In genomic region chr16:87484487-87485331, GRCh38 we compare ENCODE assay signal across 12 cellular contexts. TPM values are rescaled to one million over a fixed set of nuclear protein-coding genes. Genes with fewer than 3 reads are reported as not detected.
DNase-seq lines count a peak whose midpoint lies in the region; ATAC-seq, FAIRE-seq and TF ChIP-seq lines count a peak whose summit lies in the region.
"Had no signal": no experiment of that assay in that cellular context is flagged by ENCODE, and none has a peak within 500 bp of the region (broad histone marks: within the 10 kb centered on the region; RNA-seq: fewer than 3 reads in every experiment).

No MANE protein-coding gene starts in this region.

- no peaks in the 10 kb centered on the region for H3K27me3 Mint-ChIP-seq in natural killer cell treated with Interleukin-12 subunit alpha and Interleukin-12 subunit beta and Interleukin-15 and Interleukin-18, amount 100 ng/mL, for 72 hours

- FAIRE-seq in RCC 7860 (lab: Jason Lieb, UNC) = no peak

- no peak overlapping the region for H2AFZ ChIP-seq in ACC112 (ENCODE audit: low read length, unreplicated experiment)

- peak overlapping the region; percentile 41 for H3K4me3 Mint-ChIP-seq in natural killer cell treated with Interleukin-12 subunit alpha and Interleukin-12 subunit beta and Interleukin-15 and Interleukin-18, amount 100 ng/mL, for 72 hours

- no peaks in the 10 kb centered on the region for H3K36me3 ChIP-seq in ACC112 (ENCODE audit: insufficient read depth, low read length)

- no peaks in the 10 kb centered on the region for H3K27me3 ChIP-seq in ACC112 (ENCODE audit: insufficient read depth, low read length)

- DNase-seq in RCC 7860 (ENCODE audit: low spot score) (peak; percentile 7), epithelial cell of proximal tubule (ENCODE audit: low read depth) (no peak), Ammon's horn (ENCODE audit: low spot score) (no peak), NCI-H524 treated with DMSO at 0.1 percent for 48 hours (lab: John Stamatoyannopoulos, UW) (no peak)
- DNase-seq in natural killer cell treated with Interleukin-12 subunit alpha and Interleukin-12 subunit beta and Interleukin-15 and Interleukin-18, amount 100 ng/mL, for 72 hours (ENCODE audit: low spot score) = no peak
- DNase-seq: left cardiac atrium, NCI-H1092 treated with DMSO at 0.1 percent for 48 hours had no signal

- no peaks in the 10 kb centered on the region for H3K9me3 Mint-ChIP-seq in natural killer cell treated with Interleukin-12 subunit alpha and Interleukin-12 subunit beta and Interleukin-15 and Interleukin-18, amount 100 ng/mL, for 72 hours

- H3K4me1 Mint-ChIP-seq in natural killer cell treated with Interleukin-12 subunit alpha and Interleukin-12 subunit beta and Interleukin-15 and Interleukin-18, amount 100 ng/mL, for 72 hours (ENCODE audit: low read depth in 2 of 2) = peaks cover 57 to 59% of the 10 kb centered on the region in 2 donors

- H3K27ac Mint-ChIP-seq in natural killer cell treated with Interleukin-12 subunit alpha and Interleukin-12 subunit beta and Interleukin-15 and Interleukin-18, amount 100 ng/mL, for 72 hours = peak overlapping the region; percentile 13 to 60

- peak in 1 of 2 donors; percentile 15 for ATAC-seq in natural killer cell treated with Interleukin-12 subunit alpha and Interleukin-12 subunit beta and Interleukin-15 and Interleukin-18, amount 100 ng/mL, for 72 hours
- ATAC-seq in HG02970 (IDR thresholded peaks at IDR 0.05; ENCODE audit: low FRiP score, unreplicated experiment) = no peak
- ATAC-seq in HG03442 (IDR thresholded peaks at IDR 0.05; ENCODE audit: unreplicated experiment) = no peak

- peak overlapping the region; percentile 20; the same call in 1 of the 2 replicates for H3K27ac ChIP-seq in ACC112 (ENCODE audit: low read depth, low read length)
- H3K27ac ChIP-seq: BLaER1 treated with 17β-estradiol and CSF1 and Interleukin-3, amounts not matched to agents 10 nM and 100 nM; HL-60 had no signal

- H3K4me3 ChIP-seq in ACC112 (ENCODE audit: low read depth, low read length) = no peak overlapping the region
- H3K4me3 ChIP-seq in epithelial cell of proximal tubule (ENCODE audit: low read depth, low read length) = peak overlapping the region; percentile 34
- H3K4me3 ChIP-seq: BLaER1 treated with 17β-estradiol and CSF1 and Interleukin-3, amounts not matched to agents 10 nM and 100 nM had no signal

- H3K36me3 Mint-ChIP-seq in natural killer cell treated with Interleukin-12 subunit alpha and Interleukin-12 subunit beta and Interleukin-15 and Interleukin-18, amount 100 ng/mL, for 72 hours = no peaks in the 10 kb centered on the region

- H3K79me2 ChIP-seq in ACC112 (ENCODE audit: control insufficient read depth, insufficient read depth, low read length, unreplicated experiment) = peaks cover 53% of the 10 kb centered on the region

- no peak for TF ChIP-seq CTCF in epithelial cell of proximal tubule (conservative IDR thresholded peaks at IDR 0.05; ENCODE audit: low read depth, low read length)

- peaks cover 35% of the 10 kb centered on the region for H3K4me1 ChIP-seq in ACC112 (ENCODE audit: control insufficient read depth, insufficient read depth, low read length, unreplicated experiment)

RNA-seq across cellular contexts. Expression of gene ZCCHC14, which starts 8.1 kb away (rescaled TPM):
- total RNA-seq in epithelial cell of proximal tubule = 9.9 and 11.8 TPM in 2 replicates
- total RNA-seq in natural killer cell treated with Interleukin-12 subunit alpha and Interleukin-12 subunit beta and Interleukin-15 and Interleukin-18, amount 100 ng/mL, for 72 hours = 10 to 100 TPM; 15.7 to 15.9 TPM
